Comparison of ENCODE assay signal across 2 cellular contexts in genomic region chr12:7210642-7211151, GRCh38.
TF ChIP-seq lines count a peak whose summit lies in the region.

No MANE protein-coding gene starts in this region.

TF ChIP-seq in HCT116, 20 proteins besides CTCF, POLR2A, EP300 and RAD21 (continued from another document):
- no peak for TF ChIP-seq CEBPB (IDR thresholded peaks at IDR 0.05; ENCODE audit: low read depth)
- TF ChIP-seq EZH2phosphoT487 (IDR thresholded peaks at IDR 0.05; ENCODE audit: borderline replicate concordance): no peak

TF ChIP-seq in endothelial cell of umbilical vein, 7 proteins besides CTCF, POLR2A, EP300 and RAD21 (continued from another document):
- no peak for TF ChIP-seq EZH2 (IDR thresholded peaks at IDR 0.05; ENCODE audit: borderline replicate concordance, low read depth, low read length, severe bottlenecking)
- TF ChIP-seq MAX (IDR thresholded peaks at IDR 0.05; ENCODE audit: insufficient read depth, insufficient read length): no peak
- TF ChIP-seq JUN (IDR thresholded peaks at IDR 0.05; ENCODE audit: borderline replicate concordance, insufficient read depth, insufficient read length, low read depth): no peak
- TF ChIP-seq GATA2 (IDR thresholded peaks at IDR 0.05; ENCODE audit: insufficient read depth, insufficient read length, low read depth, low read length): no peak
- TF ChIP-seq FOS (IDR thresholded peaks at IDR 0.05; ENCODE audit: borderline replicate concordance, insufficient read depth, low read length): no peak
- TF ChIP-seq MYC (IDR thresholded peaks at IDR 0.05; ENCODE audit: low read depth, low read length): no peak
TF ChIP-seq in endothelial cell of umbilical vein: peak in this region for 0.
